ENCODE assay signal across 8 cellular contexts in genomic region chr15:77543159-77543882, GRCh38.
A peak's percentile ranks its signal among the peaks of the same experiment; 100 is the strongest.
DNase-seq lines count a peak whose midpoint lies in the region; ATAC-seq and TF ChIP-seq lines count a peak whose summit lies in the region.

No MANE protein-coding gene starts in this region.

- TF ChIP-seq CTCF in LNCAP (IDR thresholded peaks at IDR 0.05) (peak; percentile 98), foreskin fibroblast (IDR thresholded peaks at IDR 0.05; ENCODE audit: low read depth, low read length) (peak; percentile 99), stomach (IDR thresholded peaks at IDR 0.05) (peak in 6 of 7 experiments; percentile 28 to 98 (median 96))

- H3K4me3 ChIP-seq in foreskin fibroblast (ENCODE audit: low read depth in 1 of 2, low read length in 2 of 2) (peak overlapping the region; percentile 41 to 43), neuron (ENCODE audit: low read length) (peak overlapping the region; percentile 32), stomach (peak overlapping the region; percentile 32 to 52 (median 40))

- intact Hi-C loops in stomach (cut with DNase I; ENCODE audit: low total_unique reads), result loop anchor here (10.0 kb wide), 2 partner anchors 49 to 429 kb away; no protein-coding TSS in a partner anchor

- ATAC-seq in GM21423 (IDR thresholded peaks at IDR 0.05; ENCODE audit: unreplicated experiment), result peak; percentile 86

- TF ChIP-seq POLR2A in Raji (IDR thresholded peaks at IDR 0.05; ENCODE audit: insufficient read depth, low read depth, low read length), result peak; percentile 52
- TF ChIP-seq POLR2A in stomach (IDR thresholded peaks at IDR 0.05), result no peak

- no peak for TF ChIP-seq EP300 in stomach (IDR thresholded peaks at IDR 0.05)

- H3K9me3 ChIP-seq in neuron (ENCODE audit: low read length), result peaks cover 4% of the 10 kb centered on the region
- no peaks in the 10 kb centered on the region for H3K9me3 ChIP-seq in stomach

- WGBS in stomach, 5 donors, result 4 to 22% (median 5%) methylated on average over 5 to 32 of the region's 32 CpGs

- no peaks in the 10 kb centered on the region for H3K27me3 ChIP-seq in neuron (ENCODE audit: insufficient read depth, low read length)
- H3K27me3 ChIP-seq in stomach, result no peaks in the 10 kb centered on the region

- H3K36me3 ChIP-seq in neuron (ENCODE audit: insufficient read depth, low read length) (no peaks in the 10 kb centered on the region), stomach (no peaks in the 10 kb centered on the region)

- DNase-seq in COLO668 (lab: John Stamatoyannopoulos, UW; ENCODE audit: unreplicated experiment) (peak; percentile 84), foreskin fibroblast (peak; percentile 77 to 94), stomach (peak; percentile 90)
- DNase-seq in activated effector memory CD4-positive, alpha-beta T cell treated with anti-CD3 and anti-CD28 coated beads, Interleukin-2, amount 50 U/mL, for 16 hours, result peak; percentile 89

- H2AFZ ChIP-seq in neuron (ENCODE audit: low read depth, low read length), result peak overlapping the region; percentile 39

- peak overlapping the region in 4 of 5 donors; percentile 14 to 64 (median 52) for H3K27ac ChIP-seq in stomach

- peaks cover 40% of the 10 kb centered on the region for H3K4me1 ChIP-seq in neuron (ENCODE audit: insufficient read depth, low read length)
- peaks cover 8 to 62% (median 44%) of the 10 kb centered on the region in 4 donors for H3K4me1 ChIP-seq in stomach

Comparison
In these comparisons a context has a peak if more than half of its experiments do, and no peak if none do; other contexts are left out.
1. Peak in every context shown above with its lines: DNase-seq, ATAC-seq, H3K4me3 ChIP-seq and H3K27ac ChIP-seq.